1 cellular context compared by ENCODE assay signal in genomic region chr17:18981642-18982424, GRCh38.
A peak's percentile ranks its signal among the peaks of the same experiment; 100 is the strongest.
TF ChIP-seq lines count a peak whose summit lies in the region.

No MANE protein-coding gene starts in this region.

TF ChIP-seq in HEK293, 187 proteins besides CTCF, POLR2A, EP300 and RAD21 (continued from another document and continues in another):
- TF ChIP-seq, protein P1, sequence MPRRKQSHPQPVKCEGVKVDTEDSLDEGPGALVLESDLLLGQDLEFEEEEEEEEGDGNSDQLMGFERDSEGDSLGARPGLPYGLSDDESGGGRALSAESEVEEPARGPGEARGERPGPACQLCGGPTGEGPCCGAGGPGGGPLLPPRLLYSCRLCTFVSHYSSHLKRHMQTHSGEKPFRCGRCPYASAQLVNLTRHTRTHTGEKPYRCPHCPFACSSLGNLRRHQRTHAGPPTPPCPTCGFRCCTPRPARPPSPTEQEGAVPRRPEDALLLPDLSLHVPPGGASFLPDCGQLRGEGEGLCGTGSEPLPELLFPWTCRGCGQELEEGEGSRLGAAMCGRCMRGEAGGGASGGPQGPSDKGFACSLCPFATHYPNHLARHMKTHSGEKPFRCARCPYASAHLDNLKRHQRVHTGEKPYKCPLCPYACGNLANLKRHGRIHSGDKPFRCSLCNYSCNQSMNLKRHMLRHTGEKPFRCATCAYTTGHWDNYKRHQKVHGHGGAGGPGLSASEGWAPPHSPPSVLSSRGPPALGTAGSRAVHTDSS (tag by site-specific recombination; IDR thresholded peaks at IDR 0.05): no peak
- TF ChIP-seq KLF10 (tag by site-specific recombination; IDR thresholded peaks at IDR 0.05): no peak
- TF ChIP-seq ZFP37 (tag by site-specific recombination; IDR thresholded peaks at IDR 0.05): peak; percentile 42; the same call in 1 of the 2 replicates
- TF ChIP-seq FEZF1 (tag by site-specific recombination; IDR thresholded peaks at IDR 0.05): no peak
- 0 out of 2 replicates have a peak, but pooled peaks have one; percentile 15 for TF ChIP-seq KLF16 (tag by site-specific recombination; IDR thresholded peaks at IDR 0.05)
- TF ChIP-seq ZNF394 (tag by site-specific recombination; IDR thresholded peaks at IDR 0.05; ENCODE audit: borderline replicate concordance): 0 out of 2 replicates have a peak, but pooled peaks have one; percentile 23
- no peak for TF ChIP-seq RBAK (tag by site-specific recombination; IDR thresholded peaks at IDR 0.05)
- TF ChIP-seq ZNF501 (tag by site-specific recombination; IDR thresholded peaks at IDR 0.05): 0 out of 2 replicates have a peak, but pooled peaks have one; percentile 48
- TF ChIP-seq OSR2 (tag by site-specific recombination; IDR thresholded peaks at IDR 0.05): peak; percentile 52; the same call in 1 of the 2 replicates
- TF ChIP-seq, protein P2, sequence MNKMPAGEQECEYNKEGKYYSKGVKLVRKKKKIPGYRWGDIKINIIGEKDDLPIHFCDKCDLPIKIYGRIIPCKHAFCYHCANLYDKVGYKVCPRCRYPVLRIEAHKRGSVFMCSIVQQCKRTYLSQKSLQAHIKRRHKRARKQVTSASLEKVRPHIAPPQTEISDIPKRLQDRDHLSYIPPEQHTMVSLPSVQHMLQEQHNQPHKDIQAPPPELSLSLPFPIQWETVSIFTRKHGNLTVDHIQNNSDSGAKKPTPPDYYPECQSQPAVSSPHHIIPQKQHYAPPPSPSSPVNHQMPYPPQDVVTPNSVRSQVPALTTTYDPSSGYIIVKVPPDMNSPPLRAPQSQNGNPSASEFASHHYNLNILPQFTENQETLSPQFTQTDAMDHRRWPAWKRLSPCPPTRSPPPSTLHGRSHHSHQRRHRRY (tag by site-specific recombination; IDR thresholded peaks at IDR 0.05): no peak
- no peak for TF ChIP-seq ZNF211 (tag by site-specific recombination; IDR thresholded peaks at IDR 0.05; ENCODE audit: low read depth)
- TF ChIP-seq ZNF274 (IDR thresholded peaks at IDR 0.05; ENCODE audit: low read length): no peak
- no peak for TF ChIP-seq ZNF274 (tag by site-specific recombination; IDR thresholded peaks at IDR 0.05; ENCODE audit: borderline replicate concordance)
- TF ChIP-seq, protein P3, sequence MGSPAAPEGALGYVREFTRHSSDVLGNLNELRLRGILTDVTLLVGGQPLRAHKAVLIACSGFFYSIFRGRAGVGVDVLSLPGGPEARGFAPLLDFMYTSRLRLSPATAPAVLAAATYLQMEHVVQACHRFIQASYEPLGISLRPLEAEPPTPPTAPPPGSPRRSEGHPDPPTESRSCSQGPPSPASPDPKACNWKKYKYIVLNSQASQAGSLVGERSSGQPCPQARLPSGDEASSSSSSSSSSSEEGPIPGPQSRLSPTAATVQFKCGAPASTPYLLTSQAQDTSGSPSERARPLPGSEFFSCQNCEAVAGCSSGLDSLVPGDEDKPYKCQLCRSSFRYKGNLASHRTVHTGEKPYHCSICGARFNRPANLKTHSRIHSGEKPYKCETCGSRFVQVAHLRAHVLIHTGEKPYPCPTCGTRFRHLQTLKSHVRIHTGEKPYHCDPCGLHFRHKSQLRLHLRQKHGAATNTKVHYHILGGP (tag by site-specific recombination; IDR thresholded peaks at IDR 0.05): no peak
- no peak for TF ChIP-seq ZNF138 (tag by site-specific recombination; IDR thresholded peaks at IDR 0.05; ENCODE audit: borderline replicate concordance)
- TF ChIP-seq ZNF221 (tag by site-specific recombination; IDR thresholded peaks at IDR 0.05; ENCODE audit: borderline replicate concordance): no peak
- no peak for TF ChIP-seq ZNF621 (tag by site-specific recombination; IDR thresholded peaks at IDR 0.05)
- no peak for TF ChIP-seq ZNF302 (tag by site-specific recombination; IDR thresholded peaks at IDR 0.05; ENCODE audit: low read depth)
- no peak for TF ChIP-seq ZNF223 (tag by site-specific recombination; IDR thresholded peaks at IDR 0.05)
- no peak for TF ChIP-seq ZNF404 (tag by site-specific recombination; IDR thresholded peaks at IDR 0.05)
- no peak for TF ChIP-seq PRDM1 (tag by site-specific recombination; IDR thresholded peaks at IDR 0.05)
- peak; percentile 76; the same call in 1 of the 2 replicates for TF ChIP-seq ZNF10 (tag by site-specific recombination; IDR thresholded peaks at IDR 0.05)
- TF ChIP-seq ZNF311 (tag by site-specific recombination; IDR thresholded peaks at IDR 0.05; ENCODE audit: borderline replicate concordance): no peak
- no peak for TF ChIP-seq BCL11A (tag by site-specific recombination; IDR thresholded peaks at IDR 0.05; ENCODE audit: low read depth)
- TF ChIP-seq ZNF704 (tag by site-specific recombination; IDR thresholded peaks at IDR 0.05): no peak
- TF ChIP-seq ZNF558 (tag by site-specific recombination; IDR thresholded peaks at IDR 0.05): 0 out of 2 replicates have a peak, but pooled peaks have one; percentile 65
- TF ChIP-seq ZNF48 (tag by site-specific recombination; IDR thresholded peaks at IDR 0.05): no peak
- peak; percentile 96 for TF ChIP-seq ZFP69B (tag by site-specific recombination; IDR thresholded peaks at IDR 0.05)
- TF ChIP-seq, protein P4, sequence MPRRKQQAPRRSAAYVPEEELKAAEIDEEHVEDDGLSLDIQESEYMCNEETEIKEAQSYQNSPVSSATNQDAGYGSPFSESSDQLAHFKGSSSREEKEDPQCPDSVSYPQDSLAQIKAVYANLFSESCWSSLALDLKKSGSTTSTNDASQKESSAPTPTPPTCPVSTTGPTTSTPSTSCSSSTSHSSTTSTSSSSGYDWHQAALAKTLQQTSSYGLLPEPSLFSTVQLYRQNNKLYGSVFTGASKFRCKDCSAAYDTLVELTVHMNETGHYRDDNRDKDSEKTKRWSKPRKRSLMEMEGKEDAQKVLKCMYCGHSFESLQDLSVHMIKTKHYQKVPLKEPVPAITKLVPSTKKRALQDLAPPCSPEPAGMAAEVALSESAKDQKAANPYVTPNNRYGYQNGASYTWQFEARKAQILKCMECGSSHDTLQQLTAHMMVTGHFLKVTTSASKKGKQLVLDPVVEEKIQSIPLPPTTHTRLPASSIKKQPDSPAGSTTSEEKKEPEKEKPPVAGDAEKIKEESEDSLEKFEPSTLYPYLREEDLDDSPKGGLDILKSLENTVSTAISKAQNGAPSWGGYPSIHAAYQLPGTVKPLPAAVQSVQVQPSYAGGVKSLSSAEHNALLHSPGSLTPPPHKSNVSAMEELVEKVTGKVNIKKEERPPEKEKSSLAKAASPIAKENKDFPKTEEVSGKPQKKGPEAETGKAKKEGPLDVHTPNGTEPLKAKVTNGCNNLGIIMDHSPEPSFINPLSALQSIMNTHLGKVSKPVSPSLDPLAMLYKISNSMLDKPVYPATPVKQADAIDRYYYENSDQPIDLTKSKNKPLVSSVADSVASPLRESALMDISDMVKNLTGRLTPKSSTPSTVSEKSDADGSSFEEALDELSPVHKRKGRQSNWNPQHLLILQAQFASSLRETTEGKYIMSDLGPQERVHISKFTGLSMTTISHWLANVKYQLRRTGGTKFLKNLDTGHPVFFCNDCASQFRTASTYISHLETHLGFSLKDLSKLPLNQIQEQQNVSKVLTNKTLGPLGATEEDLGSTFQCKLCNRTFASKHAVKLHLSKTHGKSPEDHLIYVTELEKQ (tag by site-specific recombination; IDR thresholded peaks at IDR 0.05; ENCODE audit: borderline replicate concordance): 0 out of 2 replicates have a peak, but pooled peaks have one; percentile 14
- TF ChIP-seq, protein P5, sequence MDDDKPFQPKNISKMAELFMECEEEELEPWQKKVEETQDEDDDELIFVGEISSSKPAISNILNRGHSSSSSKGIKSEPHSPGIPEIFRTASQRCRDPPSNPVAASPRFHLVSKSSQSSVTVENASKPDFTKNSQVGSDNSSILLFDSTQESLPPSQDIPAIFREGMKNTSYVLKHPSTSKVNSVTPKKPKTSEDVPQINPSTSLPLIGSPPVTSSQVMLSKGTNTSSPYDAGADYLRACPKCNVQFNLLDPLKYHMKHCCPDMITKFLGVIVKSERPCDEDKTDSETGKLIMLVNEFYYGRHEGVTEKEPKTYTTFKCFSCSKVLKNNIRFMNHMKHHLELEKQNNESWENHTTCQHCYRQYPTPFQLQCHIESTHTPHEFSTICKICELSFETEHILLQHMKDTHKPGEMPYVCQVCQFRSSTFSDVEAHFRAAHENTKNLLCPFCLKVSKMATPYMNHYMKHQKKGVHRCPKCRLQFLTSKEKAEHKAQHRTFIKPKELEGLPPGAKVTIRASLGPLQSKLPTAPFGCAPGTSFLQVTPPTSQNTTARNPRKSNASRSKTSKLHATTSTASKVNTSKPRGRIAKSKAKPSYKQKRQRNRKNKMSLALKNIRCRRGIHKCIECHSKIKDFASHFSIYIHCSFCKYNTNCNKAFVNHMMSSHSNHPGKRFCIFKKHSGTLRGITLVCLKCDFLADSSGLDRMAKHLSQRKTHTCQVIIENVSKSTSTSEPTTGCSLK (tag by site-specific recombination; IDR thresholded peaks at IDR 0.05): no peak
- no peak for TF ChIP-seq ZNF132 (tag by site-specific recombination; IDR thresholded peaks at IDR 0.05; ENCODE audit: borderline replicate concordance)
- no peak for TF ChIP-seq ZNF184 (tag by site-specific recombination; IDR thresholded peaks at IDR 0.05)
- no peak for TF ChIP-seq HOXD13 (CRISPR knock-in tag; IDR thresholded peaks at IDR 0.05; ENCODE audit: borderline replicate concordance)
- peak; percentile 89 for TF ChIP-seq ZFHX2 (tag by site-specific recombination; conservative IDR thresholded peaks at IDR 0.05)
- peak; percentile 78 for TF ChIP-seq PRDM10 (tag by site-specific recombination; IDR thresholded peaks at IDR 0.05)
- TF ChIP-seq ZNF600 (tag by site-specific recombination; IDR thresholded peaks at IDR 0.05): peak; percentile 95
- no peak for TF ChIP-seq ZNF146 (tag by site-specific recombination; IDR thresholded peaks at IDR 0.05)
- no peak for TF ChIP-seq ZSCAN23 (tag by site-specific recombination; IDR thresholded peaks at IDR 0.05)
- no peak for TF ChIP-seq ZNF174 (tag by site-specific recombination; IDR thresholded peaks at IDR 0.05)
- TF ChIP-seq ZNF596 (tag by site-specific recombination; IDR thresholded peaks at IDR 0.05): 0 out of 2 replicates have a peak, but pooled peaks have one; percentile 24
- no peak for TF ChIP-seq ZNF776 (tag by site-specific recombination; IDR thresholded peaks at IDR 0.05; ENCODE audit: borderline replicate concordance)
- no peak for TF ChIP-seq ZNF37A (tag by site-specific recombination; IDR thresholded peaks at IDR 0.05)
- no peak for TF ChIP-seq ZNF768 (tag by site-specific recombination; IDR thresholded peaks at IDR 0.05)
- no peak for TF ChIP-seq WT1 (tag by site-specific recombination; IDR thresholded peaks at IDR 0.05)
- TF ChIP-seq ZNF626 (tag by site-specific recombination; IDR thresholded peaks at IDR 0.05): no peak
- peak; percentile 67 for TF ChIP-seq ZNF335 (tag by site-specific recombination; conservative IDR thresholded peaks at IDR 0.05)
- no peak for TF ChIP-seq GFI1B (tag by site-specific recombination; IDR thresholded peaks at IDR 0.05)
- TF ChIP-seq, protein P6, sequence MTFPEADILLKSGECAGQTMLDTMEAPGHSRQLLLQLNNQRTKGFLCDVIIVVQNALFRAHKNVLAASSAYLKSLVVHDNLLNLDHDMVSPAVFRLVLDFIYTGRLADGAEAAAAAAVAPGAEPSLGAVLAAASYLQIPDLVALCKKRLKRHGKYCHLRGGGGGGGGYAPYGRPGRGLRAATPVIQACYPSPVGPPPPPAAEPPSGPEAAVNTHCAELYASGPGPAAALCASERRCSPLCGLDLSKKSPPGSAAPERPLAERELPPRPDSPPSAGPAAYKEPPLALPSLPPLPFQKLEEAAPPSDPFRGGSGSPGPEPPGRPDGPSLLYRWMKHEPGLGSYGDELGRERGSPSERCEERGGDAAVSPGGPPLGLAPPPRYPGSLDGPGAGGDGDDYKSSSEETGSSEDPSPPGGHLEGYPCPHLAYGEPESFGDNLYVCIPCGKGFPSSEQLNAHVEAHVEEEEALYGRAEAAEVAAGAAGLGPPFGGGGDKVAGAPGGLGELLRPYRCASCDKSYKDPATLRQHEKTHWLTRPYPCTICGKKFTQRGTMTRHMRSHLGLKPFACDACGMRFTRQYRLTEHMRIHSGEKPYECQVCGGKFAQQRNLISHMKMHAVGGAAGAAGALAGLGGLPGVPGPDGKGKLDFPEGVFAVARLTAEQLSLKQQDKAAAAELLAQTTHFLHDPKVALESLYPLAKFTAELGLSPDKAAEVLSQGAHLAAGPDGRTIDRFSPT (tag by site-specific recombination; IDR thresholded peaks at IDR 0.05): peak; percentile 69
- no peak for TF ChIP-seq MEIS1 (CRISPR knock-in tag; IDR thresholded peaks at IDR 0.05; ENCODE audit: borderline replicate concordance)
